In genomic region chr3:16942955-16943354, GRCh38 we compare ENCODE assay signal across 15 cellular contexts.
"Had no signal": no experiment of that assay in that cellular context is flagged by ENCODE, and none has a peak within 500 bp of the region (broad histone marks: within the 10 kb centered on the region; RNA-seq: fewer than 3 reads in every experiment).

No MANE protein-coding gene starts in this region.

- H3K4me3 Mint-ChIP-seq: nephron progenitor cell had no signal

- H3K27ac Mint-ChIP-seq: nephron progenitor cell had no signal

- H3K9me3 Mint-ChIP-seq: nephron progenitor cell had no signal

- DNase-seq: activated CD4-positive, alpha-beta T cell treated with anti-CD3 and anti-CD28 coated beads, Interleukin-2, amount 50 U/mL, for 4 hours; activated gamma-delta T cell treated with Interleukin-2 at 50 U/mL for 16 hours; activated T-cell treated with anti-CD3 and anti-CD28 coated beads, Interleukin-2, amount 50 U/mL, for 1 hour; adrenal gland; central memory CD4-positive, alpha-beta T cell; cortex of kidney; effector memory CD4-positive, alpha-beta T cell; hypothalamus; lower lobe of right lung; nephron progenitor cell; ovary; stimulated activated CD4-positive, alpha-beta T cell treated with anti-CD3 and anti-CD28 coated beads, Interleukin-4, amount 100 ng/mL, for 24 hours; tibial artery; uterus had no signal

- H3K9me3 ChIP-seq: adrenal gland, lower lobe of right lung, ovary, tibial artery, uterus had no signal

- H3K27me3 ChIP-seq: adrenal gland, ovary, tibial artery, uterus had no signal

- ATAC-seq: activated CD4-positive, CD25-positive, alpha-beta regulatory T cell treated with anti-CD3 and anti-CD28 coated beads, Interleukin-2, amount 50 U/mL, for 24 hours; lower lobe of right lung had no signal

- H3K27ac ChIP-seq: adrenal gland, lower lobe of right lung, ovary, tibial artery, uterus had no signal
